12 cellular contexts compared by ENCODE assay signal in the genomic region with DNA sequence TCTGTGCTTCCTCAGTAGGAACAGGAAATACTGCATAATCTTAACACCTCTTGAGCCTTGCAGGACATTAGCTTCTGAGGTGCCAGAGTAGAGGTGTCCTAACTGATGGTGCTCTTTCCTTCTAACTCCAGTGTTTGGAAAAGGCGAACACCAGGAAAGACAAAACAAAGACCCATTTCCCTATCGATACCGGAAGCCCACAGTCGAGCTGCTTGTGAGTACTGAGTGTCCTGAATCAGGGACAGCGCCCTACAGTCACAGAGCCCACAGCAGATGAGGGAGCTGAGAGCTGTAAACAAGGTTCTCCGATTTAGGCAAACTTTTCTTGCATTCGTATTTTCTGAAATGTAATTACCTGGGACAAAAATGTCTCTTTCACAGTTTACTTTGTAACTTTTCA. TPM values are rescaled to one million over a fixed set of nuclear protein-coding genes. Genes with fewer than 3 reads are reported as not detected.
A peak's percentile ranks its signal among the peaks of the same experiment; 100 is the strongest.
DNase-seq lines count a peak whose midpoint lies in the region; ATAC-seq, FAIRE-seq and TF ChIP-seq lines count a peak whose summit lies in the region.
"Had no signal": no experiment of that assay in that cellular context is flagged by ENCODE, and none has a peak within 500 bp of the region (broad histone marks: within the 10 kb centered on the region; RNA-seq: fewer than 3 reads in every experiment).

No MANE protein-coding gene starts in this region.

- no peak for ATAC-seq in DND-41 (ENCODE audit: insufficient read depth, low read depth)
- ATAC-seq in activated T-helper 17 cell treated with anti-CD3 and anti-CD28 coated beads, Interleukin-2, amount 50 U/mL, for 72 hours (replicated peaks) = peak; percentile 24
- peak; percentile 38; the same call in 2 of the 3 replicates for ATAC-seq in HepG2
- ATAC-seq in left colon = no peak
- ATAC-seq in GM18517 (IDR thresholded peaks at IDR 0.05; ENCODE audit: unreplicated experiment) = no peak
- no peak for ATAC-seq in GM21390 (IDR thresholded peaks at IDR 0.05; ENCODE audit: unreplicated experiment)

- POLR2A ChIA-PET in HepG2 (lab: Yijun Ruan, JAX) = no interaction called here

- H3K4me1 Mint-ChIP-seq in activated T-helper 17 cell treated with anti-CD3 and anti-CD28 coated beads, Interleukin-2, amount 50 U/mL, for 72 hours = peaks cover 29% of the 10 kb centered on the region

- no peaks in the 10 kb centered on the region for H3K27me3 ChIP-seq in DND-41 (ENCODE audit: insufficient read depth, low read length, poor library complexity)
- peaks cover 0 to 9% of the 10 kb centered on the region in 2 experiments; a peak in 2 of 5 replicates for H3K27me3 ChIP-seq in HepG2 (ENCODE audit: control insufficient read depth in 1 of 2, insufficient read depth in 2 of 2, low read length in 2 of 2)
- H3K27me3 ChIP-seq: tibial nerve had no signal

- BruUV-seq in HepG2 (replicated peaks; lab: Mats Ljungman, UMichigan) = no TSS peak

- TF ChIP-seq RAD21 in Ishikawa (IDR thresholded peaks at IDR 0.05; ENCODE audit: low read depth) (no peak), HepG2 (CRISPR knock-in tag; IDR thresholded peaks at IDR 0.05) (no peak)

- H3K9me3 ChIP-seq in DND-41 (ENCODE audit: insufficient read depth, low read length, severe bottlenecking) = no peaks in the 10 kb centered on the region
- H3K9me3 ChIP-seq in HepG2 (ENCODE audit: low read length) = no peaks in the 10 kb centered on the region
- H3K9me3 ChIP-seq: prostate gland, tibial nerve had no signal

- H3K36me3 ChIP-seq in DND-41 (ENCODE audit: insufficient read depth, low read length) (no peaks in the 10 kb centered on the region), HepG2 (replicated peaks in 1 of 2; ENCODE audit: control insufficient read depth in 1 of 2, insufficient read depth in 2 of 2, low read length in 2 of 2) (no peaks in the 10 kb centered on the region)
- H3K36me3 ChIP-seq: prostate gland, tibial nerve had no signal

- intact Hi-C loops in HepG2 (cut with micrococcal nuclease; ENCODE audit: unreplicated experiment) (no loop called here), left colon (cut with DNase I, micrococcal nuclease) (loop anchor here in 1 of 2 donors (10.0 kb wide), 1 partner anchor 409 kb away; the partner anchor contains the start of gene PSTPIP2)

- TF ChIP-seq EP300 in Ishikawa (IDR thresholded peaks at IDR 0.05; ENCODE audit: borderline replicate concordance) (no peak), HepG2 (IDR thresholded peaks at IDR 0.05; ENCODE audit: low read depth in 2 of 2, low read length in 2 of 2) (no peak), HepG2 (CRISPR knock-in tag; IDR thresholded peaks at IDR 0.05; ENCODE audit: borderline replicate concordance) (no peak)

- TF ChIP-seq CTCF in DND-41 (IDR thresholded peaks at IDR 0.05; ENCODE audit: borderline replicate concordance, extremely low read depth, low read length, poor library complexity, severe bottlenecking) (no peak), HepG2 (CRISPR knock-in tag; IDR thresholded peaks at IDR 0.05) (no peak)

- H3K27me3 Mint-ChIP-seq in activated T-helper 17 cell treated with anti-CD3 and anti-CD28 coated beads, Interleukin-2, amount 50 U/mL, for 72 hours = no peaks in the 10 kb centered on the region

- peak overlapping the region; percentile 83 for H3K27ac Mint-ChIP-seq in activated T-helper 17 cell treated with anti-CD3 and anti-CD28 coated beads, Interleukin-2, amount 50 U/mL, for 72 hours

- no peaks in the 10 kb centered on the region for H3K36me3 Mint-ChIP-seq in activated T-helper 17 cell treated with anti-CD3 and anti-CD28 coated beads, Interleukin-2, amount 50 U/mL, for 72 hours (ENCODE audit: low read depth)

- in situ Hi-C loops in HepG2 (cut with HindIII; ENCODE audit: extremely low pct_ligation_motif_present, low pct_unique_long_range_greater_than_20kb) = loop anchor here (10.0 kb wide), 1 partner anchor 169 kb away; no protein-coding TSS in a partner anchor

- H3K4me2 ChIP-seq in DND-41 (ENCODE audit: insufficient read depth, low read length) (peak overlapping the region; percentile 48), HepG2 (ENCODE audit: low read depth, low read length) (0 out of 2 replicates have a peak overlapping the region, but pooled peaks have one; percentile 31)

- CTCF ChIA-PET in HepG2 (lab: Yijun Ruan, JAX; ENCODE audit: low intra/inter-chr PET ratio, low total read pairs) = interaction anchor here (1.3 to 1.5 kb wide), 2 partner anchors 244 to 408 kb away, joined by 6 to 9 read pairs; no protein-coding TSS in a partner anchor

- DNase-seq in DND-41 (peak; percentile 32), HepG2 (ENCODE audit: low spot score) (no peak), left colon (no peak), epidermal melanocyte (ENCODE audit: insufficient read length, low spot score) (no peak)
- DNase-seq: caudate nucleus, NCI-H2081 had no signal

- H3K4me3 Mint-ChIP-seq in activated T-helper 17 cell treated with anti-CD3 and anti-CD28 coated beads, Interleukin-2, amount 50 U/mL, for 72 hours = peak overlapping the region; percentile 69

- H3K4me3 ChIP-seq in DND-41 (ENCODE audit: low read depth in 1 of 2, low read length in 2 of 2) (no peak overlapping the region), HepG2 (replicated peaks in 1 of 3; ENCODE audit: insufficient read depth in 1 of 3, low read depth in 2 of 3, low read length in 3 of 3) (no peak overlapping the region)
- H3K4me3 ChIP-seq: prostate gland, tibial nerve had no signal

- no peaks in the 10 kb centered on the region for H3K9me3 Mint-ChIP-seq in activated T-helper 17 cell treated with anti-CD3 and anti-CD28 coated beads, Interleukin-2, amount 50 U/mL, for 72 hours

- TF ChIP-seq POLR2A in HepG2 (IDR thresholded peaks at IDR 0.05; ENCODE audit: insufficient read depth in 1 of 2, low read depth in 2 of 2, low read length in 2 of 2) = no peak

- no peak for FAIRE-seq in HepG2 (lab: Jason Lieb, UNC)

- H3K27ac ChIP-seq in DND-41 (ENCODE audit: low read length) (peak overlapping the region; percentile 83), HepG2 (ENCODE audit: extremely low read length, insufficient read depth, low read length) (no peak overlapping the region)
- H3K27ac ChIP-seq: prostate gland, tibial nerve had no signal

- no peaks in the 10 kb centered on the region for H4K20me1 ChIP-seq in DND-41 (ENCODE audit: insufficient read depth, low read length)
- H4K20me1 ChIP-seq in HepG2 (ENCODE audit: insufficient read depth, low read length) = no peaks in the 10 kb centered on the region

- no peaks in the 10 kb centered on the region for H3K79me2 ChIP-seq in DND-41 (ENCODE audit: insufficient read depth, low read length)
- H3K79me2 ChIP-seq in HepG2 (ENCODE audit: insufficient read depth, low read length) = no peaks in the 10 kb centered on the region

- WGBS in HepG2 (ENCODE audit: low lambda C conversion rate) = 23% methylated on average over 7 of the region's 7 CpGs

- H3K4me1 ChIP-seq in DND-41 (ENCODE audit: insufficient read depth, low read length) (peaks cover 64% of the 10 kb centered on the region), HepG2 (ENCODE audit: insufficient read depth, low read length) (peaks cover 7% of the 10 kb centered on the region)
- H3K4me1 ChIP-seq: prostate gland had no signal

- H2AFZ ChIP-seq in DND-41 (ENCODE audit: low read depth, low read length) (peak overlapping the region; percentile 2; the same call in 1 of the 2 replicates), HepG2 (ENCODE audit: low read length) (no peak overlapping the region)

- peak overlapping the region; percentile 41 for H3K9ac ChIP-seq in DND-41 (ENCODE audit: low read depth, low read length)
- H3K9ac ChIP-seq in HepG2 (ENCODE audit: insufficient read depth, low read depth, low read length) = no peak overlapping the region

RNA-seq across cellular contexts. Expression of gene SLC14A2, which starts 50.7 kb away (rescaled TPM):
- under 1 TPM; 0.09 to 0.11 TPM for total RNA-seq in activated T-helper 17 cell treated with anti-CD3 and anti-CD28 coated beads, Interleukin-2, amount 50 U/mL, for 72 hours
- total RNA-seq in HepG2 (2016; rRNA removed; fragmentation: Illumina TruSeq; extraction: Trizol) (not detected in 2 replicates), left colon (under 1 TPM in 1 of 2 donors, not detected in 1; 0.12 TPM)
- total RNA-seq in HepG2 (2016; cell fraction: cytosol; rRNA removed; fragmentation: Illumina TruSeq; extraction: Trizol; ENCODE audit: low read depth) = not detected in 2 replicates
- total RNA-seq in HepG2 (2016; cell fraction: insoluble cytoplasmic fraction; rRNA removed; fragmentation: Illumina TruSeq; extraction: Trizol) = not detected in 2 replicates
- total RNA-seq in HepG2 (2016; cell fraction: membrane; rRNA removed; fragmentation: Illumina TruSeq; extraction: Trizol) = not detected in 2 replicates
- not detected in 2 replicates for total RNA-seq in HepG2 (2016; cell fraction: nucleus; rRNA removed; fragmentation: Illumina TruSeq; extraction: Trizol)
- not detected in 2 replicates for polyA plus RNA-seq in HepG2 (2011; rRNA removed)
- polyA plus RNA-seq in HepG2 (2011; cell fraction: cytosol; rRNA removed) = 0.01 TPM in 1 of 2 replicates, not detected in the other
- not detected in 2 replicates for polyA plus RNA-seq in HepG2 (2011; cell fraction: nucleus; rRNA removed)
- polyA plus RNA-seq in HepG2 (2012) = not detected in 2 replicates
- not detected in 2 replicates for polyA plus RNA-seq in HepG2 (2016; cell fraction: cytosol; fragmentation: Illumina TruSeq; extraction: Trizol; ENCODE audit: low read depth)
- polyA plus RNA-seq in HepG2 (2016; cell fraction: insoluble cytoplasmic fraction; fragmentation: Illumina TruSeq; extraction: Trizol; ENCODE audit: low read depth) = not detected in 2 replicates
- not detected in 2 replicates for polyA plus RNA-seq in HepG2 (2016; cell fraction: membrane; fragmentation: Illumina TruSeq; extraction: Trizol; ENCODE audit: low read depth)
- not detected in 2 replicates for polyA plus RNA-seq in HepG2 (2016; cell fraction: nucleus; fragmentation: Illumina TruSeq; extraction: Trizol; ENCODE audit: insufficient read depth, low read depth)
- polyA minus RNA-seq in HepG2 (2011; rRNA and poly(A)+ RNA removed; ENCODE audit: low replicate concordance) = 0.14 TPM in 1 of 2 replicates, not detected in the other
- polyA minus RNA-seq in HepG2 (2011; cell fraction: cytosol; rRNA and poly(A)+ RNA removed) = not detected in 2 replicates
- not detected in 2 replicates for polyA minus RNA-seq in HepG2 (2011; cell fraction: nucleus; rRNA and poly(A)+ RNA removed)

RNA-seq across cellular contexts. Expression of gene SLC14A1, which starts 58.0 kb away (rescaled TPM):
- total RNA-seq in activated T-helper 17 cell treated with anti-CD3 and anti-CD28 coated beads, Interleukin-2, amount 50 U/mL, for 72 hours = 1 to 10 TPM in 1 of 2 donors, under 1 TPM in 1; 0.17 to 1.1 TPM
- total RNA-seq in HepG2 (2016; rRNA removed; fragmentation: Illumina TruSeq; extraction: Trizol) (not detected in 2 replicates), left colon (1 to 10 TPM in 1 of 2 donors, under 1 TPM in 1; 0.95 to 1.0 TPM)
- total RNA-seq in HepG2 (2016; cell fraction: cytosol; rRNA removed; fragmentation: Illumina TruSeq; extraction: Trizol; ENCODE audit: low read depth) = not detected in 2 replicates
- not detected in 2 replicates for total RNA-seq in HepG2 (2016; cell fraction: insoluble cytoplasmic fraction; rRNA removed; fragmentation: Illumina TruSeq; extraction: Trizol)
- total RNA-seq in HepG2 (2016; cell fraction: membrane; rRNA removed; fragmentation: Illumina TruSeq; extraction: Trizol) = not detected in 2 replicates
- total RNA-seq in HepG2 (2016; cell fraction: nucleus; rRNA removed; fragmentation: Illumina TruSeq; extraction: Trizol) = not detected in 2 replicates
- not detected in 2 replicates for polyA plus RNA-seq in HepG2 (2011; rRNA removed)
- polyA plus RNA-seq in HepG2 (2011; cell fraction: cytosol; rRNA removed) = not detected in 2 replicates
- not detected in 2 replicates for polyA plus RNA-seq in HepG2 (2011; cell fraction: nucleus; rRNA removed)
- not detected in 2 replicates for polyA plus RNA-seq in HepG2 (2012)
- polyA plus RNA-seq in HepG2 (2016; cell fraction: cytosol; fragmentation: Illumina TruSeq; extraction: Trizol; ENCODE audit: low read depth) = not detected in 2 replicates
- not detected in 2 replicates for polyA plus RNA-seq in HepG2 (2016; cell fraction: insoluble cytoplasmic fraction; fragmentation: Illumina TruSeq; extraction: Trizol; ENCODE audit: low read depth)
- not detected in 2 replicates for polyA plus RNA-seq in HepG2 (2016; cell fraction: membrane; fragmentation: Illumina TruSeq; extraction: Trizol; ENCODE audit: low read depth)
- not detected in 2 replicates for polyA plus RNA-seq in HepG2 (2016; cell fraction: nucleus; fragmentation: Illumina TruSeq; extraction: Trizol; ENCODE audit: insufficient read depth, low read depth)
- polyA minus RNA-seq in HepG2 (2011; rRNA and poly(A)+ RNA removed; ENCODE audit: low replicate concordance) = not detected in 2 replicates
- not detected in 2 replicates for polyA minus RNA-seq in HepG2 (2011; cell fraction: cytosol; rRNA and poly(A)+ RNA removed)
- not detected in 2 replicates for polyA minus RNA-seq in HepG2 (2011; cell fraction: nucleus; rRNA and poly(A)+ RNA removed)

Comparison
In these comparisons a context has a peak if more than half of its experiments do, and no peak if none do; other contexts are left out.
1. ATAC-seq: peak in activated T-helper 17 cell treated with anti-CD3 and anti-CD28 coated beads, Interleukin-2, amount 50 U/mL, for 72 hours (single experiment) and HepG2 (single experiment); none in DND-41 (single experiment), left colon (single experiment), GM18517 (single experiment) and GM21390 (single experiment).